ENCODE assay signal across 8 cellular contexts in the genomic region with DNA sequence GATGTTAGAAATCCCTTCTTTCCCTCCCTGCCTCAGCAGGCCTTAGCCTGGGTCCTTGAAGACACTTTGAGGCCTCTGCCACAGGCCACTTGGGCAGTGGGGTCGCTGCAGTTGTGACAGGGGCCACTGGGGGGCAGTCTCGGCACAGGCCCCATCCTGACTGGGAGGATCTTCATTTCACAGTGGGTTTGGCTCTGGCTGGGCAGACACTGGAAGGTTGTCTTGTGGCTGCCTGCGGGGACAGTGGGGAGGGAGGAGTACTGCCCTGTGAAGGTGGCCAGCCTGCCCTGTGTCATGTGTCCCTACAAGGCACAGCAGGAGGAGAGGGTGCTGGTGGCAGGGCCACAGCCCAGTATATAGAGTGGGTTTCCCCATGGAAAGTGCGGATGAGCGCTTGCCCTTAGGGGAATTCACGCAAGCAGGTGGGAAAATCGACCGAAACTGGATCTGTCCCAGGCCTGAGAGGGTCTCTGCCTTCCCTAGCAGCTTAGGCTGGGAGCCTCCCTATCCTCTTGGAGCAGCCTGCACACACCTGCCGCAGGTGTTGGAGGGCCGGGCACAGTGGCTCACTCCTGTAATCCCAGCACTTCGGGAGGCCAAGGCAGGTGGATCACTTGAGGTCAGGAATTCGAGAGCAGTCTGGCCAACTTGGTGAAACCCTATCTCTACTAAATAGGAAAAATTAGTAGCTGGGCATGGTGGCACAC. TPM values are rescaled to one million over a fixed set of nuclear protein-coding genes. Genes with fewer than 3 reads are reported as not detected.
DNase-seq lines count a peak whose midpoint lies in the region; ATAC-seq and TF ChIP-seq lines count a peak whose summit lies in the region.

No MANE protein-coding gene starts in this region.

- no peaks in the 10 kb centered on the region for H3K9me3 ChIP-seq in endodermal cell (ENCODE audit: control insufficient read depth, low read length)

- no peak overlapping the region for H3K27ac ChIP-seq in endodermal cell (ENCODE audit: low read depth, low read length)

- H3K36me3 ChIP-seq in endodermal cell (ENCODE audit: control insufficient read depth, insufficient read depth, low read length): peaks cover 94% of the 10 kb centered on the region

- TF ChIP-seq CTCF in endodermal cell (conservative IDR thresholded peaks at IDR 0.05): peak; percentile 97

- H3K36me3 Mint-ChIP-seq in endodermal cell (ENCODE audit: low read depth): peaks cover 80% of the 10 kb centered on the region
- peaks cover 49% of the 10 kb centered on the region for H3K36me3 Mint-ChIP-seq in stimulated activated memory B cell treated with anti-CD40 and anti-IgM and Interleukin-4, amounts not matched to agents 10 μg/mL and 1 μg/mL and 100 μg/mL, for 72 hours

- H3K27me3 ChIP-seq in endodermal cell (ENCODE audit: control insufficient read depth, insufficient read depth, low read length, poor library complexity, severe bottlenecking): no peaks in the 10 kb centered on the region

- WGBS in endodermal cell (ENCODE audit: insufficient coverage in 1 of 2, insufficient read length in 1 of 2), 2 experiments: 79% methylated on average over 11 to 12 of the region's 12 CpGs

- ATAC-seq in stimulated activated memory B cell treated with anti-CD40 and anti-IgM and Interleukin-4, amounts not matched to agents 10 μg/mL and 1 μg/mL and 100 μg/mL, for 72 hours: peak; percentile 80
- ATAC-seq in HG03175 (IDR thresholded peaks at IDR 0.05; ENCODE audit: unreplicated experiment): no peak

- H3K4me3 Mint-ChIP-seq in endodermal cell: no peak overlapping the region
- no peak overlapping the region for H3K4me3 Mint-ChIP-seq in stimulated activated memory B cell treated with anti-CD40 and anti-IgM and Interleukin-4, amounts not matched to agents 10 μg/mL and 1 μg/mL and 100 μg/mL, for 72 hours

- peak overlapping the region; percentile 90 for H3K27ac Mint-ChIP-seq in endodermal cell
- H3K27ac Mint-ChIP-seq in stimulated activated memory B cell treated with anti-CD40 and anti-IgM and Interleukin-4, amounts not matched to agents 10 μg/mL and 1 μg/mL and 100 μg/mL, for 72 hours: peak overlapping the region; percentile 9

- H3K4me1 ChIP-seq in endodermal cell (ENCODE audit: control insufficient read depth, insufficient read depth, low read length): no peaks in the 10 kb centered on the region

- no peaks in the 10 kb centered on the region for H3K27me3 Mint-ChIP-seq in endodermal cell (ENCODE audit: insufficient read depth)
- H3K27me3 Mint-ChIP-seq in stimulated activated memory B cell treated with anti-CD40 and anti-IgM and Interleukin-4, amounts not matched to agents 10 μg/mL and 1 μg/mL and 100 μg/mL, for 72 hours: no peaks in the 10 kb centered on the region

- no peaks in the 10 kb centered on the region for H3K4me1 Mint-ChIP-seq in endodermal cell
- H3K4me1 Mint-ChIP-seq in stimulated activated memory B cell treated with anti-CD40 and anti-IgM and Interleukin-4, amounts not matched to agents 10 μg/mL and 1 μg/mL and 100 μg/mL, for 72 hours: peaks cover 7% of the 10 kb centered on the region

- DNase-seq in SIG-M5 treated with dmso at 0.1 percent for 504 hours (lab: John Stamatoyannopoulos, UW; ENCODE audit: unreplicated experiment) (peak; percentile 41), SIG-M5 (lab: John Stamatoyannopoulos, UW) (no peak), NCI-H2227 treated with DMSO at 0.1 percent for 48 hours (lab: John Stamatoyannopoulos, UW) (peak; percentile 10), endodermal cell (peak; percentile 97), myocyte (ENCODE audit: low read depth) (peak; percentile 85)
- peak; percentile 19 to 34 for DNase-seq in activated CD8-positive, alpha-beta memory T cell treated with anti-CD3 and anti-CD28 coated beads for 4 hours (ENCODE audit: low read depth in 2 of 2)

- no peak overlapping the region for H3K9ac ChIP-seq in endodermal cell (ENCODE audit: extremely low read depth, low read length, poor library complexity, severe bottlenecking)

- no peaks in the 10 kb centered on the region for H3K9me3 Mint-ChIP-seq in endodermal cell
- H3K9me3 Mint-ChIP-seq in stimulated activated memory B cell treated with anti-CD40 and anti-IgM and Interleukin-4, amounts not matched to agents 10 μg/mL and 1 μg/mL and 100 μg/mL, for 72 hours: no peaks in the 10 kb centered on the region

- no peak overlapping the region for H3K4me3 ChIP-seq in endodermal cell (ENCODE audit: low read length)

RNA-seq across cellular contexts. Expression of gene GINS2, which starts 28.8 kb away (rescaled TPM):
- 10 to 100 TPM; 32.8 to 42.3 TPM for total RNA-seq in endodermal cell
- 31.2 TPM for polyA plus RNA-seq in endodermal cell (2013, experiment 1 of 2)
- polyA plus RNA-seq in endodermal cell (2013, experiment 2 of 2): 30.9 TPM
- total RNA-seq in myocyte: 0.88 and 2.9 TPM in 2 replicates
- 1.1 TPM for polyA plus RNA-seq in myocyte (2012)

RNA-seq across cellular contexts. Expression of gene GSE1, which starts 46.8 kb away (rescaled TPM):
- total RNA-seq in endodermal cell (100 to 1,000 TPM; 108 to 128 TPM), myocyte (37.4 and 51.1 TPM in 2 replicates)
- 55.0 TPM for polyA plus RNA-seq in endodermal cell (2013, experiment 1 of 2)
- polyA plus RNA-seq in endodermal cell (2013, experiment 2 of 2): 54.2 TPM
- 17.4 TPM for polyA plus RNA-seq in myocyte (2012)
